ENCODE assay signal across 9 cellular contexts in genomic region chr1:194289569-194290266, GRCh38.
DNase-seq lines count a peak whose midpoint lies in the region; ATAC-seq, FAIRE-seq and TF ChIP-seq lines count a peak whose summit lies in the region.
"Had no signal": no experiment of that assay in that cellular context is flagged by ENCODE, and none has a peak within 500 bp of the region (broad histone marks: within the 10 kb centered on the region; RNA-seq: fewer than 3 reads in every experiment).

No MANE protein-coding gene starts in this region.

- H3K27me3 ChIP-seq in mammary epithelial cell (ENCODE audit: insufficient read depth, low read length), result no peaks in the 10 kb centered on the region
- no peaks in the 10 kb centered on the region for H3K27me3 ChIP-seq in ovary

- no peak overlapping the region for H3K4me2 ChIP-seq in mammary epithelial cell (ENCODE audit: insufficient read depth, low read depth, low read length)

- 60% methylated on average over 5 of the region's 6 CpGs for WGBS in mammary epithelial cell (ENCODE audit: low coverage, missing lambda C conversion rate)
- 92 to 98% (median 97%) methylated on average over 6 of the region's 6 CpGs for WGBS in ovary, 3 donors

- CTCF ChIA-PET in mammary epithelial cell (lab: Charles Lee; ENCODE audit: low non-redundant PET), result no interaction called here

- TF ChIP-seq CTCF in D721Med (IDR thresholded peaks at IDR 0.05; ENCODE audit: insufficient read depth, missing control alignments) (no peak), mammary epithelial cell (conservative IDR thresholded peaks at IDR 0.05 in 1 of 2, IDR thresholded peaks at IDR 0.05 in 1 of 2; ENCODE audit: extremely low read depth in 1 of 2, insufficient read depth in 1 of 2, low read depth in 1 of 2, low read length in 2 of 2) (no peak), ovary (IDR thresholded peaks at IDR 0.05) (no peak)

- in situ Hi-C loops in KBM-7 (cut with MboI; ENCODE audit: low pct_unique_long_range_greater_than_20kb, low sequenced_read_pairs) (no loop called here), mammary epithelial cell (cut with MboI; ENCODE audit: low sequenced_read_pairs in 2 of 2) (no loop called here)

- intact Hi-C loops in mammary epithelial cell (cut with micrococcal nuclease) (no loop called here), ovary (cut with DNase I) (no loop called here)

- H3K9ac ChIP-seq in mammary epithelial cell (ENCODE audit: insufficient read depth, low read length), result no peak overlapping the region

- dilution Hi-C loops in mammary epithelial cell (cut with HindIII; ENCODE audit: low sequenced_read_pairs), result no loop called here

- H3K4me1 ChIP-seq in mammary epithelial cell (ENCODE audit: insufficient read depth, low read length) (no peaks in the 10 kb centered on the region), ovary (ENCODE audit: insufficient read depth) (no peaks in the 10 kb centered on the region)
- H3K4me1 ChIP-seq: lower lobe of right lung had no signal

- no peak for TF ChIP-seq POLR2A in ovary (IDR thresholded peaks at IDR 0.05)

- no peaks in the 10 kb centered on the region for H3K79me2 ChIP-seq in mammary epithelial cell (ENCODE audit: insufficient read depth, low read length)

- peak; percentile 60 for FAIRE-seq in D721Med (lab: Jason Lieb, UNC)

- H3K9me3 ChIP-seq in mammary epithelial cell (replicated peaks; ENCODE audit: insufficient read depth, low read length) (no peaks in the 10 kb centered on the region), ovary (no peaks in the 10 kb centered on the region)
- H3K9me3 ChIP-seq: lower lobe of right lung had no signal

- H4K20me1 ChIP-seq in mammary epithelial cell (ENCODE audit: insufficient read depth, low read length), result no peaks in the 10 kb centered on the region

- no peak overlapping the region for H3K27ac ChIP-seq in mammary epithelial cell (ENCODE audit: insufficient read depth, low read depth, low read length)
- H3K27ac ChIP-seq in ovary, result no peak overlapping the region
- H3K27ac ChIP-seq: lower lobe of right lung had no signal

- DNase-seq in D721Med (ENCODE audit: insufficient read length, low spot score), result no peak
- peak; percentile 58 for DNase-seq in KBM-7
- peak; percentile 38 for DNase-seq in activated effector memory CD4-positive, alpha-beta T cell treated with Interleukin-2 at 50 U/mL for 16 hours
- DNase-seq in mammary epithelial cell, result no peak
- no peak for DNase-seq in ovary
- no peak for DNase-seq in SHP77 treated with DMSO at 0.1 percent for 48 hours (lab: John Stamatoyannopoulos, UW)
- no peak for DNase-seq in superior temporal gyrus (ENCODE audit: extremely low spot score)
- DNase-seq: lower lobe of right lung had no signal

- H3K4me3 ChIP-seq in mammary epithelial cell (replicated peaks in 1 of 3; ENCODE audit: insufficient read depth in 1 of 3, low read depth in 2 of 3, low read length in 3 of 3) (no peak overlapping the region), ovary (no peak overlapping the region)
- H3K4me3 ChIP-seq: lower lobe of right lung had no signal

- no TSS peak for BruUV-seq in mammary epithelial cell (replicated peaks; lab: Mats Ljungman, UMichigan)

- ATAC-seq in GM21515 (IDR thresholded peaks at IDR 0.05; ENCODE audit: unreplicated experiment), result peak; percentile 95

- no peak for TF ChIP-seq EP300 in ovary (IDR thresholded peaks at IDR 0.05)

- H3K36me3 ChIP-seq in mammary epithelial cell (ENCODE audit: insufficient read depth, low read length) (no peaks in the 10 kb centered on the region), ovary (no peaks in the 10 kb centered on the region)
- H3K36me3 ChIP-seq: lower lobe of right lung had no signal

- H2AFZ ChIP-seq in mammary epithelial cell (ENCODE audit: low read depth, low read length), result no peak overlapping the region

Comparison
In these comparisons a context has a peak if more than half of its experiments do, and no peak if none do; other contexts are left out.
1. DNase-seq: peak in KBM-7 (single experiment) and activated effector memory CD4-positive, alpha-beta T cell treated with Interleukin-2 at 50 U/mL for 16 hours (single experiment); none in D721Med (single experiment), mammary epithelial cell (single experiment), ovary (0 of 5), SHP77 treated with DMSO at 0.1 percent for 48 hours (single experiment) and superior temporal gyrus (single experiment).